Comparison of ENCODE assay signal across 11 cellular contexts in genomic region chr20:19347943-19348456, GRCh38.
DNase-seq lines count a peak whose midpoint lies in the region; ATAC-seq and TF ChIP-seq lines count a peak whose summit lies in the region.
"Had no signal": no experiment of that assay in that cellular context is flagged by ENCODE, and none has a peak within 500 bp of the region (broad histone marks: within the 10 kb centered on the region; RNA-seq: fewer than 3 reads in every experiment).

No MANE protein-coding gene starts in this region.

- peak; percentile 75 for ATAC-seq in HG02884 (IDR thresholded peaks at IDR 0.05; ENCODE audit: unreplicated experiment)
- ATAC-seq: right lobe of liver had no signal

- no peak overlapping the region for H3K27ac ChIP-seq in OCI-LY3 (ENCODE audit: low read length)
- H3K27ac ChIP-seq: heart left ventricle, right lobe of liver had no signal

- no peak overlapping the region for H3K9ac ChIP-seq in OCI-LY3 (ENCODE audit: low read length)

- no peaks in the 10 kb centered on the region for H4K20me1 ChIP-seq in OCI-LY3 (ENCODE audit: insufficient read depth, low read length)

- no peaks in the 10 kb centered on the region for H3K9me3 ChIP-seq in OCI-LY3 (ENCODE audit: insufficient read depth, low read length)
- H3K9me3 ChIP-seq: heart left ventricle, right lobe of liver had no signal

- no peak overlapping the region for H2AFZ ChIP-seq in OCI-LY3 (ENCODE audit: low read depth, low read length)

- H3K79me2 ChIP-seq in OCI-LY3 (ENCODE audit: low read length) = no peaks in the 10 kb centered on the region

- peaks cover 72% of the 10 kb centered on the region for H3K27me3 ChIP-seq in OCI-LY3 (ENCODE audit: low read depth, low read length)
- H3K27me3 ChIP-seq: heart left ventricle, right lobe of liver had no signal

- H3K4me3 ChIP-seq in GM12864 (ENCODE audit: low read depth, low read length) (no peak overlapping the region), OCI-LY3 (ENCODE audit: low read length) (no peak overlapping the region)
- H3K4me3 ChIP-seq: heart left ventricle, right lobe of liver had no signal

- peak overlapping the region; percentile 37 for H3K4me2 ChIP-seq in OCI-LY3 (ENCODE audit: low read length)

- peaks cover 9% of the 10 kb centered on the region for H3K4me1 ChIP-seq in OCI-LY3 (ENCODE audit: low read length)
- H3K4me1 ChIP-seq: right lobe of liver had no signal

- DNase-seq in GM12864 (ENCODE audit: low read depth) = peak; percentile 2
- DNase-seq in GM19240 (ENCODE audit: insufficient read length, low spot score) = peak; percentile 18
- no peak for DNase-seq in iPS-NIHi11 (ENCODE audit: low spot score)
- no peak for DNase-seq in NCI-H187 (lab: John Stamatoyannopoulos, UW)
- DNase-seq in activated effector memory CD4-positive, alpha-beta T cell treated with Interleukin-2 at 50 U/mL for 16 hours = no peak
- DNase-seq in 8988T = no peak
- DNase-seq: right lobe of liver, SIG-M5 had no signal

- H3K36me3 ChIP-seq in OCI-LY3 (replicated peaks; ENCODE audit: low read depth, low read length) = no peaks in the 10 kb centered on the region
- H3K36me3 ChIP-seq: heart left ventricle, right lobe of liver had no signal

- no peak for TF ChIP-seq CTCF in GM12864 (IDR thresholded peaks at IDR 0.05; ENCODE audit: low read depth, low read length, missing control alignments)
- no peak for TF ChIP-seq CTCF in OCI-LY3 (IDR thresholded peaks at IDR 0.05; ENCODE audit: low read depth, low read length)

Comparison
In these comparisons a context has a peak if more than half of its experiments do, and no peak if none do; other contexts are left out.
1. DNase-seq: peak in GM12864 (single experiment) and GM19240 (single experiment); none in iPS-NIHi11 (single experiment), NCI-H187 (0 of 2), activated effector memory CD4-positive, alpha-beta T cell treated with Interleukin-2 at 50 U/mL for 16 hours (single experiment) and 8988T (single experiment).